8 cellular contexts compared by ENCODE assay signal in genomic region chr20:13009682-13010406, GRCh38. TPM values are rescaled to one million over a fixed set of nuclear protein-coding genes. Genes with fewer than 3 reads are reported as not detected.
DNase-seq lines count a peak whose midpoint lies in the region; ATAC-seq and TF ChIP-seq lines count a peak whose summit lies in the region.

No MANE protein-coding gene starts in this region.

- H3K27me3 ChIP-seq in psoas muscle (ENCODE audit: insufficient read depth in 3 of 3, low read length in 2 of 3), result no peaks in the 10 kb centered on the region

- WGBS in psoas muscle, 3 donors, result 2 to 11% (median 9%) methylated on average over 6 of the region's 6 CpGs

- no peak overlapping the region for H3K27ac Mint-ChIP-seq in activated T-helper 1 cell treated with anti-CD3 and anti-CD28 coated beads, Interleukin-12 subunit alpha, Interleukin-12 subunit beta, Interleukin-2, Interleukin-4 antibody, amounts not matched to agents 30 ng/mL and 10 ng/mL and 1 ng/mL, durations not matched to agents 14 hours and 24 hours and 36 hours

- H3K36me3 ChIP-seq in psoas muscle (ENCODE audit: insufficient read depth in 1 of 2, low read depth in 1 of 2), result no peaks in the 10 kb centered on the region

- no peaks in the 10 kb centered on the region for H3K9me3 Mint-ChIP-seq in activated T-helper 1 cell treated with anti-CD3 and anti-CD28 coated beads, Interleukin-12 subunit alpha, Interleukin-12 subunit beta, Interleukin-2, Interleukin-4 antibody, amounts not matched to agents 30 ng/mL and 10 ng/mL and 1 ng/mL, durations not matched to agents 14 hours and 24 hours and 36 hours

- peak overlapping the region; percentile 55 for H3K27ac ChIP-seq in psoas muscle

- H3K36me3 Mint-ChIP-seq in activated T-helper 1 cell treated with anti-CD3 and anti-CD28 coated beads, Interleukin-12 subunit alpha, Interleukin-12 subunit beta, Interleukin-2, Interleukin-4 antibody, amounts not matched to agents 30 ng/mL and 10 ng/mL and 1 ng/mL, durations not matched to agents 14 hours and 24 hours and 36 hours (ENCODE audit: low read depth), result no peaks in the 10 kb centered on the region

- peaks cover 35% of the 10 kb centered on the region for H3K4me1 Mint-ChIP-seq in activated T-helper 1 cell treated with anti-CD3 and anti-CD28 coated beads, Interleukin-12 subunit alpha, Interleukin-12 subunit beta, Interleukin-2, Interleukin-4 antibody, amounts not matched to agents 30 ng/mL and 10 ng/mL and 1 ng/mL, durations not matched to agents 14 hours and 24 hours and 36 hours (ENCODE audit: low read depth)

- TF ChIP-seq CTCF in psoas muscle (IDR thresholded peaks at IDR 0.05), result no peak

- H3K27me3 Mint-ChIP-seq in activated T-helper 1 cell treated with anti-CD3 and anti-CD28 coated beads, Interleukin-12 subunit alpha, Interleukin-12 subunit beta, Interleukin-2, Interleukin-4 antibody, amounts not matched to agents 30 ng/mL and 10 ng/mL and 1 ng/mL, durations not matched to agents 14 hours and 24 hours and 36 hours (ENCODE audit: insufficient read depth), result peaks cover 4% of the 10 kb centered on the region

- H3K4me3 Mint-ChIP-seq in activated T-helper 1 cell treated with anti-CD3 and anti-CD28 coated beads, Interleukin-12 subunit alpha, Interleukin-12 subunit beta, Interleukin-2, Interleukin-4 antibody, amounts not matched to agents 30 ng/mL and 10 ng/mL and 1 ng/mL, durations not matched to agents 14 hours and 24 hours and 36 hours, result peak overlapping the region; percentile 43

- no peaks in the 10 kb centered on the region for H3K4me1 ChIP-seq in psoas muscle

- intact Hi-C loops in activated T-helper 1 cell treated with anti-CD3 and anti-CD28 coated beads, Interleukin-12 subunit alpha, Interleukin-12 subunit beta, Interleukin-2, Interleukin-4 antibody, amounts not matched to agents 30 ng/mL and 10 ng/mL and 1 ng/mL, durations not matched to agents 14 hours and 24 hours and 36 hours (cut with micrococcal nuclease), result no loop called here
- intact Hi-C loops in psoas muscle (cut with DNase I), result no loop called here

- ATAC-seq in GM21515 (IDR thresholded peaks at IDR 0.05; ENCODE audit: unreplicated experiment), result peak; percentile 93
- ATAC-seq in psoas muscle, result peak; percentile 53 to 72 (median 62)

- no peaks in the 10 kb centered on the region for H3K9me3 ChIP-seq in psoas muscle

- DNase-seq in GF-D8 (lab: John Stamatoyannopoulos, UW), result peak; percentile 60
- peak; percentile 55 for DNase-seq in HPDE6-E6E7 (ENCODE audit: extremely low spot score)
- no peak for DNase-seq in activated T-helper 1 cell treated with anti-CD3 and anti-CD28 coated beads, Interleukin-12 subunit alpha, Interleukin-12 subunit beta, Interleukin-2, Interleukin-4 antibody, amounts not matched to agents 30 ng/mL and 10 ng/mL and 1 ng/mL, durations not matched to agents 14 hours and 24 hours and 36 hours (ENCODE audit: low spot score)
- DNase-seq in globus pallidus (ENCODE audit: low spot score), result peak; percentile 64
- DNase-seq in psoas muscle, result no peak
- no peak for DNase-seq in iPS-NIHi11 (ENCODE audit: low spot score)
- no peak for DNase-seq in NCI-H748 (lab: John Stamatoyannopoulos, UW; ENCODE audit: unreplicated experiment)

- H3K4me3 ChIP-seq in psoas muscle, result peak overlapping the region; percentile 60

RNA-seq across cellular contexts. Expression of gene SPTLC3, which starts 1.1 kb away (rescaled TPM):
- total RNA-seq in activated T-helper 1 cell treated with anti-CD3 and anti-CD28 coated beads, Interleukin-12 subunit alpha, Interleukin-12 subunit beta, Interleukin-2, Interleukin-4 antibody, amounts not matched to agents 30 ng/mL and 10 ng/mL and 1 ng/mL, durations not matched to agents 14 hours and 24 hours and 36 hours, result 0.10 and 0.18 TPM in 2 replicates
- total RNA-seq in psoas muscle, result 1 to 10 TPM in 1 of 4 donors, under 1 TPM in 3; 0.38 to 1.2 (median 0.72) TPM
- under 1 TPM; 0.14 to 0.32 (median 0.30) TPM for polyA plus RNA-seq in psoas muscle

Comparison
In these comparisons a context has a peak if more than half of its experiments do, and no peak if none do; other contexts are left out.
1. DNase-seq: peak in GF-D8 (single experiment), HPDE6-E6E7 (single experiment) and globus pallidus (single experiment); none in activated T-helper 1 cell treated with anti-CD3 and anti-CD28 coated beads, Interleukin-12 subunit alpha, Interleukin-12 subunit beta, Interleukin-2, Interleukin-4 antibody, amounts not matched to agents 30 ng/mL and 10 ng/mL and 1 ng/mL, durations not matched to agents 14 hours and 24 hours and 36 hours (single experiment), psoas muscle (0 of 2), iPS-NIHi11 (single experiment) and NCI-H748 (single experiment).